7 cellular contexts compared by ENCODE assay signal in genomic region chr1:31954607-31955283, GRCh38. TPM values are rescaled to one million over a fixed set of nuclear protein-coding genes. Genes with fewer than 3 reads are reported as not detected.
DNase-seq lines count a peak whose midpoint lies in the region; ATAC-seq, FAIRE-seq and TF ChIP-seq lines count a peak whose summit lies in the region.

No MANE protein-coding gene starts in this region.

- CTCF ChIA-PET in HCT116 (lab: Charles Lee) = interaction anchor here (1.0 to 2.0 kb wide), 4 partner anchors 9 to 139 kb away, joined by 3 to 15 read pairs (median 3); partner anchors contain the start of gene SPOCD1
- CTCF ChIA-PET in endothelial cell of umbilical vein (lab: Charles Lee) = interaction anchor here (0.8 to 5.2 kb wide), 15 partner anchors 8 to 166 kb away, joined by 3 to 54 read pairs (median 5); partner anchors contain the start of genes PTP4A2 and SPOCD1

- RAD21 ChIA-PET in HCT116 (lab: Charles Lee; ENCODE audit: low non-redundant PET in 1 of 2, low total read pairs in 2 of 2, uncharacterized antibody in 2 of 2, unreplicated experiment in 2 of 2) = interaction anchor here in 1 of 2 experiments (0.7 kb wide), 2 partner anchors 9 to 10 kb away, joined by 3 read pairs; no protein-coding TSS in a partner anchor

- H3K4me1 ChIP-seq in HCT116 (ENCODE audit: control insufficient read depth in 1 of 2, insufficient read depth in 2 of 2, low read length in 2 of 2) (peaks cover 23 to 33% of the 10 kb centered on the region in 2 experiments), endothelial cell of umbilical vein (ENCODE audit: control insufficient read depth, extremely low read depth, insufficient read depth, low read length) (peaks cover 20% of the 10 kb centered on the region), mucosa of rectum (ENCODE audit: control insufficient read depth in 2 of 2, insufficient read depth in 2 of 2, low read length in 2 of 2) (peaks cover 15 to 26% of the 10 kb centered on the region in 2 donors), uterus (peaks cover 5 to 8% of the 10 kb centered on the region in 2 donors)

- intact Hi-C loops in HCT116 (cut with micrococcal nuclease) = no loop called here
- intact Hi-C loops in endothelial cell of umbilical vein (cut with micrococcal nuclease) = loop anchor here (1.0 to 2.0 kb wide), 2 partner anchors 10 to 16 kb away; partner anchors contain the start of gene PTP4A2
- intact Hi-C loops in uterus (cut with DNase I; ENCODE audit: low total_unique reads) = no loop called here

- H3K9ac ChIP-seq in HCT116 (ENCODE audit: low read length) (peak overlapping the region; percentile 41), SK-N-MC (ENCODE audit: insufficient read length) (no peak overlapping the region), endothelial cell of umbilical vein (replicated peaks; ENCODE audit: extremely low read depth, insufficient read depth, low read length) (peak overlapping the region; percentile 35), mucosa of rectum (ENCODE audit: low read depth in 1 of 2, low read length in 2 of 2) (peak overlapping the region in 1 of 2 donors; percentile 36)

- DNase-seq in HCT116 (ENCODE audit: low read depth, low spot score) = peak; percentile 66
- DNase-seq in SK-N-MC (ENCODE audit: low read depth, low spot score) = no peak
- DNase-seq in endothelial cell of umbilical vein (ENCODE audit: low read depth, low spot score) = peak; percentile 89
- peak; percentile 89 to 93 for DNase-seq in uterus
- DNase-seq in 8988T = no peak
- DNase-seq in activated gamma-delta T cell (lab: John Stamatoyannopoulos, UW) = no peak

- no peaks in the 10 kb centered on the region for H3K9me3 ChIP-seq in HCT116 (ENCODE audit: control insufficient read depth in 1 of 2, insufficient read depth in 1 of 2, low read depth in 1 of 2, low read length in 2 of 2)
- H3K9me3 ChIP-seq in SK-N-MC (ENCODE audit: low read depth, low read length) = no peaks in the 10 kb centered on the region
- H3K9me3 ChIP-seq in endothelial cell of umbilical vein (replicated peaks; ENCODE audit: control insufficient read depth, insufficient read depth, low read length) = no peaks in the 10 kb centered on the region
- H3K9me3 ChIP-seq in mucosa of rectum (ENCODE audit: control insufficient read depth in 2 of 2, low read length in 2 of 2) = no peaks in the 10 kb centered on the region
- no peaks in the 10 kb centered on the region for H3K9me3 ChIP-seq in uterus

- H4K20me1 ChIP-seq in HCT116 (ENCODE audit: insufficient read depth) (no peaks in the 10 kb centered on the region), endothelial cell of umbilical vein (replicated peaks; ENCODE audit: control insufficient read depth, extremely low read depth, insufficient read depth, low read length) (no peaks in the 10 kb centered on the region)

- H3K9me1 ChIP-seq in endothelial cell of umbilical vein (replicated peaks; ENCODE audit: control insufficient read depth, extremely low read depth, insufficient read depth, low read length) = no peaks in the 10 kb centered on the region

- peak overlapping the region; percentile 69 for H3K27ac ChIP-seq in HCT116 (ENCODE audit: low read depth, low read length)
- H3K27ac ChIP-seq in SK-N-MC = peak overlapping the region; percentile 22; the same call in 1 of the 2 replicates
- peak overlapping the region; percentile 82 for H3K27ac ChIP-seq in endothelial cell of umbilical vein (ENCODE audit: insufficient read depth, low read depth, low read length)
- H3K27ac ChIP-seq in mucosa of rectum (ENCODE audit: low read depth in 2 of 2, low read length in 2 of 2) = peak overlapping the region; percentile 68 to 82
- H3K27ac ChIP-seq in uterus = peak overlapping the region; percentile 92 to 94

- TF ChIP-seq POLR2A in HCT116 (IDR thresholded peaks at IDR 0.05; ENCODE audit: borderline replicate concordance, extremely low read depth, insufficient read depth, insufficient read length) (no peak), endothelial cell of umbilical vein (IDR thresholded peaks at IDR 0.05; ENCODE audit: low read depth, low read length) (no peak), uterus (IDR thresholded peaks at IDR 0.05) (peak; percentile 55 to 59)

- H3K4me2 ChIP-seq in HCT116 (ENCODE audit: low read length) = peak overlapping the region; percentile 29
- no peak overlapping the region for H3K4me2 ChIP-seq in endothelial cell of umbilical vein (ENCODE audit: insufficient read depth, low read length)

- no peaks in the 10 kb centered on the region for H3K9me2 ChIP-seq in HCT116 (ENCODE audit: insufficient read depth)

- dilution Hi-C loops in endothelial cell of umbilical vein (cut with MboI; ENCODE audit: extremely low pct_ligation_motif_present, low sequenced_read_pairs) = no loop called here

- peak; percentile 79 for FAIRE-seq in endothelial cell of umbilical vein (lab: Jason Lieb, UNC)

- no peak overlapping the region for H2AFZ ChIP-seq in HCT116 (ENCODE audit: low read depth, low read length, poor library complexity, severe bottlenecking)
- peak overlapping the region; percentile 86 for H2AFZ ChIP-seq in endothelial cell of umbilical vein (ENCODE audit: low read depth, low read length)

- H3K4me3 ChIP-seq in HCT116 (replicated peaks in 1 of 2; ENCODE audit: low read depth in 1 of 2, low read length in 2 of 2) = no peak overlapping the region
- no peak overlapping the region for H3K4me3 ChIP-seq in SK-N-MC
- H3K4me3 ChIP-seq in endothelial cell of umbilical vein (replicated peaks in 1 of 3; ENCODE audit: insufficient read depth in 1 of 3, low read depth in 1 of 3, low read length in 3 of 3) = no peak overlapping the region
- H3K4me3 ChIP-seq in mucosa of rectum (ENCODE audit: low read length in 2 of 2) = no peak overlapping the region
- no peak overlapping the region for H3K4me3 ChIP-seq in uterus

- ATAC-seq in HCT116 = peak; percentile 79

- no peaks in the 10 kb centered on the region for H3K79me2 ChIP-seq in HCT116 (ENCODE audit: insufficient read depth, low read length)
- no peaks in the 10 kb centered on the region for H3K79me2 ChIP-seq in endothelial cell of umbilical vein (ENCODE audit: control insufficient read depth, insufficient read depth, low read length)

- no peak for TF ChIP-seq CTCF in HCT116 (IDR thresholded peaks at IDR 0.05 in 2 of 3, conservative IDR thresholded peaks at IDR 0.05 in 1 of 3; ENCODE audit: borderline replicate concordance in 1 of 3, insufficient read depth in 1 of 3, low read depth in 2 of 3, low read length in 2 of 3)
- no peak for TF ChIP-seq CTCF in endothelial cell of umbilical vein (IDR thresholded peaks at IDR 0.05; ENCODE audit: extremely low read depth in 1 of 2, insufficient read depth in 1 of 2, low read depth in 1 of 2, low read length in 2 of 2)
- TF ChIP-seq CTCF in uterus (IDR thresholded peaks at IDR 0.05) = no peak

- BruUV-seq in HCT116 (replicated peaks; lab: Mats Ljungman, UMichigan) (no TSS peak), endothelial cell of umbilical vein (replicated peaks; lab: Mats Ljungman, UMichigan) (TSS peak; percentile 65)

- no peak for TF ChIP-seq RAD21 in HCT116 (IDR thresholded peaks at IDR 0.05; ENCODE audit: low read depth)

- H3K27me3 ChIP-seq in HCT116 (ENCODE audit: insufficient read depth, low read length) = no peaks in the 10 kb centered on the region
- H3K27me3 ChIP-seq in endothelial cell of umbilical vein (ENCODE audit: control insufficient read depth in 2 of 2, insufficient read depth in 2 of 2, low read length in 2 of 2) = no peaks in the 10 kb centered on the region
- no peaks in the 10 kb centered on the region for H3K27me3 ChIP-seq in mucosa of rectum (ENCODE audit: control insufficient read depth in 2 of 2, insufficient read depth in 2 of 2, low read length in 2 of 2)
- no peaks in the 10 kb centered on the region for H3K27me3 ChIP-seq in uterus

- H3K36me3 ChIP-seq in HCT116 (ENCODE audit: control insufficient read depth in 1 of 2, insufficient read depth in 2 of 2, low read length in 2 of 2) = no peaks in the 10 kb centered on the region
- no peaks in the 10 kb centered on the region for H3K36me3 ChIP-seq in SK-N-MC (ENCODE audit: insufficient read depth, low read length)
- H3K36me3 ChIP-seq in endothelial cell of umbilical vein (ENCODE audit: control insufficient read depth in 2 of 2, extremely low read depth in 1 of 2, insufficient read depth in 2 of 2, low read length in 2 of 2) = no peaks in the 10 kb centered on the region
- no peaks in the 10 kb centered on the region for H3K36me3 ChIP-seq in mucosa of rectum (ENCODE audit: control insufficient read depth in 2 of 2, insufficient read depth in 2 of 2, low read length in 2 of 2)
- H3K36me3 ChIP-seq in uterus = no peaks in the 10 kb centered on the region

- POLR2A ChIA-PET in HCT116 (lab: Charles Lee) (interaction anchor here (2.8 to 4.1 kb wide), 2 partner anchors 10 to 15 kb away, joined by 29 to 41 read pairs; partner anchors contain the start of gene PTP4A2), endothelial cell of umbilical vein (lab: Charles Lee) (no interaction called here)

TF ChIP-seq in HCT116, 20 proteins besides CTCF, POLR2A, EP300 and RAD21 (continues in another document):
- peak; percentile 76 for TF ChIP-seq CBX3 (IDR thresholded peaks at IDR 0.05; ENCODE audit: low read depth)

TF ChIP-seq in endothelial cell of umbilical vein, 7 proteins besides CTCF, POLR2A, EP300 and RAD21 (continues in another document):
- TF ChIP-seq GATA2 (IDR thresholded peaks at IDR 0.05; ENCODE audit: insufficient read depth, insufficient read length, low read depth, low read length) = peak; percentile 56

RNA-seq across cellular contexts. Expression of gene PTP4A2, which starts 16.6 kb away (rescaled TPM):
- 267 TPM for total RNA-seq in HCT116 (2021; ENCODE audit: unreplicated experiment)
- 219 and 237 TPM in 2 replicates for polyA plus RNA-seq in HCT116 (2012)
- total RNA-seq in endothelial cell of umbilical vein = 172 and 184 TPM in 2 replicates
- 44.4 and 74.1 TPM in 2 replicates for polyA plus RNA-seq in endothelial cell of umbilical vein
- polyA plus RNA-seq in endothelial cell of umbilical vein (2011; cell fraction: cytosol; rRNA removed) = 102 and 107 TPM in 2 replicates
- 38.7 and 54.6 TPM in 2 replicates for polyA plus RNA-seq in endothelial cell of umbilical vein (2011; cell fraction: nucleus; rRNA removed)
- 178 and 265 TPM in 2 replicates for polyA plus RNA-seq in endothelial cell of umbilical vein (2012)
- 212 and 224 TPM in 2 replicates for polyA minus RNA-seq in endothelial cell of umbilical vein
- polyA minus RNA-seq in endothelial cell of umbilical vein (2011; cell fraction: cytosol; rRNA and poly(A)+ RNA removed) = 348 TPM
- polyA minus RNA-seq in endothelial cell of umbilical vein (2011; cell fraction: nucleus; rRNA and poly(A)+ RNA removed) = 65.7 and 95.4 TPM in 2 replicates
- 100 to 1,000 TPM; 276 to 567 (median 333) TPM for total RNA-seq in uterus

RNA-seq across cellular contexts. Expression of gene KHDRBS1, which starts 58.9 kb away (rescaled TPM):
- total RNA-seq in HCT116 (2021; ENCODE audit: unreplicated experiment) = 215 TPM
- 104 and 129 TPM in 2 replicates for polyA plus RNA-seq in HCT116 (2012)
- 185 and 194 TPM in 2 replicates for total RNA-seq in endothelial cell of umbilical vein
- polyA plus RNA-seq in endothelial cell of umbilical vein = 26.3 and 43.4 TPM in 2 replicates
- polyA plus RNA-seq in endothelial cell of umbilical vein (2011; cell fraction: cytosol; rRNA removed) = 65.7 and 69.2 TPM in 2 replicates
- polyA plus RNA-seq in endothelial cell of umbilical vein (2011; cell fraction: nucleus; rRNA removed) = 64.7 and 69.4 TPM in 2 replicates
- polyA plus RNA-seq in endothelial cell of umbilical vein (2012) = 123 and 173 TPM in 2 replicates
- polyA minus RNA-seq in endothelial cell of umbilical vein = 46.8 and 49.3 TPM in 2 replicates
- polyA minus RNA-seq in endothelial cell of umbilical vein (2011; cell fraction: cytosol; rRNA and poly(A)+ RNA removed) = 33.3 TPM
- 41.0 and 48.9 TPM in 2 replicates for polyA minus RNA-seq in endothelial cell of umbilical vein (2011; cell fraction: nucleus; rRNA and poly(A)+ RNA removed)
- total RNA-seq in uterus = 100 to 1,000 TPM in 2 of 4 donors, 10 to 100 TPM in 2; 40.9 to 142 (median 96.5) TPM

Comparison
In these comparisons a context has a peak if more than half of its experiments do, and no peak if none do; other contexts are left out.
1. DNase-seq: peak in HCT116 (single experiment), endothelial cell of umbilical vein (single experiment) and uterus (2 of 2); none in SK-N-MC (single experiment), 8988T (single experiment) and activated gamma-delta T cell (single experiment).
2. H3K27ac ChIP-seq: peak in every context shown above with its lines; median percentile 93 in uterus; 82 in endothelial cell of umbilical vein; 75 in mucosa of rectum; 69 in HCT116; 22 in SK-N-MC.
3. POLR2A ChIP-seq: peak in uterus (2 of 2); none in HCT116 (single experiment) and endothelial cell of umbilical vein (single experiment).